In genomic region chr1:41738475-41738874, GRCh38 we compare ENCODE assay signal across 11 cellular contexts.
A peak's percentile ranks its signal among the peaks of the same experiment; 100 is the strongest.
DNase-seq lines count a peak whose midpoint lies in the region; TF ChIP-seq lines count a peak whose summit lies in the region.
"Had no signal": no experiment of that assay in that cellular context is flagged by ENCODE, and none has a peak within 500 bp of the region (broad histone marks: within the 10 kb centered on the region; RNA-seq: fewer than 3 reads in every experiment).

No MANE protein-coding gene starts in this region.

- H3K4me1 ChIP-seq in effector memory CD4-positive, alpha-beta T cell (ENCODE audit: control insufficient read depth, insufficient read depth, low read length, poor library complexity, severe bottlenecking), result peaks cover 16% of the 10 kb centered on the region
- no peaks in the 10 kb centered on the region for H3K4me1 ChIP-seq in prostate gland (replicated peaks)

- no peaks in the 10 kb centered on the region for H3K9me3 ChIP-seq in effector memory CD4-positive, alpha-beta T cell (ENCODE audit: control insufficient read depth, low read length)
- no peaks in the 10 kb centered on the region for H3K9me3 ChIP-seq in prostate gland
- H3K9me3 ChIP-seq: heart right ventricle had no signal

- no peak overlapping the region for H3K27ac ChIP-seq in effector memory CD4-positive, alpha-beta T cell (ENCODE audit: insufficient read depth, low read length, poor library complexity, severe bottlenecking)
- H3K27ac ChIP-seq in prostate gland, result no peak overlapping the region
- H3K27ac ChIP-seq: WERI-Rb-1 had no signal

- TF ChIP-seq CTCF in prostate gland (IDR thresholded peaks at IDR 0.05), result no peak
- TF ChIP-seq CTCF in GM10266 (IDR thresholded peaks at IDR 0.05; ENCODE audit: control insufficient read depth, insufficient read depth, low read depth, missing control alignments), result no peak

- no peaks in the 10 kb centered on the region for H3K36me3 ChIP-seq in effector memory CD4-positive, alpha-beta T cell (ENCODE audit: control insufficient read depth, insufficient read depth, low read length)
- no peaks in the 10 kb centered on the region for H3K36me3 ChIP-seq in prostate gland
- H3K36me3 ChIP-seq: heart right ventricle, WERI-Rb-1 had no signal

- intact Hi-C loops in prostate gland (cut with DNase I), result no loop called here

- WGBS in prostate gland, result 86% methylated on average over 2 of the region's 2 CpGs

- TF ChIP-seq POLR2A in prostate gland (IDR thresholded peaks at IDR 0.05), result no peak

- no peaks in the 10 kb centered on the region for H3K27me3 ChIP-seq in effector memory CD4-positive, alpha-beta T cell (replicated peaks; ENCODE audit: control insufficient read depth, insufficient read depth, low read length, poor library complexity, severe bottlenecking)
- no peaks in the 10 kb centered on the region for H3K27me3 ChIP-seq in prostate gland (replicated peaks; ENCODE audit: insufficient read depth)
- H3K27me3 ChIP-seq: heart right ventricle had no signal

- H3K4me3 ChIP-seq in effector memory CD4-positive, alpha-beta T cell (ENCODE audit: insufficient read depth, low read depth, low read length, poor library complexity, severe bottlenecking), result peak overlapping the region; percentile 33
- no peak overlapping the region for H3K4me3 ChIP-seq in prostate gland

- DNase-seq in GM03348 (ENCODE audit: low spot score) (peak; percentile 38), RPMI7951 (ENCODE audit: low read depth) (peak; percentile 71), renal cortical epithelial cell (ENCODE audit: low read depth) (peak; percentile 64), prostate gland (ENCODE audit: low spot score) (no peak), COLO668 (lab: John Stamatoyannopoulos, UW; ENCODE audit: unreplicated experiment) (no peak), GM10266 (ENCODE audit: extremely low spot score) (no peak)
- DNase-seq in effector memory CD4-positive, alpha-beta T cell, result no peak
- no peak for DNase-seq in effector CD4-positive, alpha-beta T cell
- DNase-seq: NCI-H82, WERI-Rb-1 had no signal

Comparison
In these comparisons a context has a peak if more than half of its experiments do, and no peak if none do; other contexts are left out.
1. DNase-seq: peak in GM03348 (single experiment), RPMI7951 (single experiment) and renal cortical epithelial cell (single experiment); none in effector memory CD4-positive, alpha-beta T cell (0 of 3), prostate gland (single experiment), COLO668 (single experiment), effector CD4-positive, alpha-beta T cell (single experiment) and GM10266 (single experiment).